ENCODE assay signal across 1 cellular context in the genomic region with DNA sequence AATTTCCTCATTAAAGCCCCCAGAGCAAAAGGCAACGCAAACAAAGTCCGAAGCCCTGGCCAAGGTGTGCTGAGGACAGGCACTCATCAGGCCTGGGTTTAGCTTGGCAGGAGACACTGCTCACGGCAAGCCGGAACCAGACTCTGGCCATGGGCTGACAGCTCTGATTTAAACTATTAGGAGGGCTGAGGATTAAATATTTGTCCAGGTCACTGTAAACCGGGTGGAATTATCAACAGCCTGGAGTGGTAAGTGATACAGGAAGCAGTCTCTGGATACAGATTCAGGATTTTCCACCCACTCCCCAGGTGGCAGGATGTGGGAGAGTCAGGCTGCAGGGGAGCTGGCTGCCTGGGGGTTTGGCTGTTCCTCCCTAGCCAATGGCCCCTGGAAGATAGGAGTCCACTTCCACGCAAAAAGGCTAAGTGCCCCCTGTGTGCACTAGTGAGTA.
TF ChIP-seq lines count a peak whose summit lies in the region.

No MANE protein-coding gene starts in this region.

TF ChIP-seq in GM23338, 12 proteins besides CTCF, POLR2A, EP300 and RAD21 (continued from another document):
- TF ChIP-seq, protein P1, sequence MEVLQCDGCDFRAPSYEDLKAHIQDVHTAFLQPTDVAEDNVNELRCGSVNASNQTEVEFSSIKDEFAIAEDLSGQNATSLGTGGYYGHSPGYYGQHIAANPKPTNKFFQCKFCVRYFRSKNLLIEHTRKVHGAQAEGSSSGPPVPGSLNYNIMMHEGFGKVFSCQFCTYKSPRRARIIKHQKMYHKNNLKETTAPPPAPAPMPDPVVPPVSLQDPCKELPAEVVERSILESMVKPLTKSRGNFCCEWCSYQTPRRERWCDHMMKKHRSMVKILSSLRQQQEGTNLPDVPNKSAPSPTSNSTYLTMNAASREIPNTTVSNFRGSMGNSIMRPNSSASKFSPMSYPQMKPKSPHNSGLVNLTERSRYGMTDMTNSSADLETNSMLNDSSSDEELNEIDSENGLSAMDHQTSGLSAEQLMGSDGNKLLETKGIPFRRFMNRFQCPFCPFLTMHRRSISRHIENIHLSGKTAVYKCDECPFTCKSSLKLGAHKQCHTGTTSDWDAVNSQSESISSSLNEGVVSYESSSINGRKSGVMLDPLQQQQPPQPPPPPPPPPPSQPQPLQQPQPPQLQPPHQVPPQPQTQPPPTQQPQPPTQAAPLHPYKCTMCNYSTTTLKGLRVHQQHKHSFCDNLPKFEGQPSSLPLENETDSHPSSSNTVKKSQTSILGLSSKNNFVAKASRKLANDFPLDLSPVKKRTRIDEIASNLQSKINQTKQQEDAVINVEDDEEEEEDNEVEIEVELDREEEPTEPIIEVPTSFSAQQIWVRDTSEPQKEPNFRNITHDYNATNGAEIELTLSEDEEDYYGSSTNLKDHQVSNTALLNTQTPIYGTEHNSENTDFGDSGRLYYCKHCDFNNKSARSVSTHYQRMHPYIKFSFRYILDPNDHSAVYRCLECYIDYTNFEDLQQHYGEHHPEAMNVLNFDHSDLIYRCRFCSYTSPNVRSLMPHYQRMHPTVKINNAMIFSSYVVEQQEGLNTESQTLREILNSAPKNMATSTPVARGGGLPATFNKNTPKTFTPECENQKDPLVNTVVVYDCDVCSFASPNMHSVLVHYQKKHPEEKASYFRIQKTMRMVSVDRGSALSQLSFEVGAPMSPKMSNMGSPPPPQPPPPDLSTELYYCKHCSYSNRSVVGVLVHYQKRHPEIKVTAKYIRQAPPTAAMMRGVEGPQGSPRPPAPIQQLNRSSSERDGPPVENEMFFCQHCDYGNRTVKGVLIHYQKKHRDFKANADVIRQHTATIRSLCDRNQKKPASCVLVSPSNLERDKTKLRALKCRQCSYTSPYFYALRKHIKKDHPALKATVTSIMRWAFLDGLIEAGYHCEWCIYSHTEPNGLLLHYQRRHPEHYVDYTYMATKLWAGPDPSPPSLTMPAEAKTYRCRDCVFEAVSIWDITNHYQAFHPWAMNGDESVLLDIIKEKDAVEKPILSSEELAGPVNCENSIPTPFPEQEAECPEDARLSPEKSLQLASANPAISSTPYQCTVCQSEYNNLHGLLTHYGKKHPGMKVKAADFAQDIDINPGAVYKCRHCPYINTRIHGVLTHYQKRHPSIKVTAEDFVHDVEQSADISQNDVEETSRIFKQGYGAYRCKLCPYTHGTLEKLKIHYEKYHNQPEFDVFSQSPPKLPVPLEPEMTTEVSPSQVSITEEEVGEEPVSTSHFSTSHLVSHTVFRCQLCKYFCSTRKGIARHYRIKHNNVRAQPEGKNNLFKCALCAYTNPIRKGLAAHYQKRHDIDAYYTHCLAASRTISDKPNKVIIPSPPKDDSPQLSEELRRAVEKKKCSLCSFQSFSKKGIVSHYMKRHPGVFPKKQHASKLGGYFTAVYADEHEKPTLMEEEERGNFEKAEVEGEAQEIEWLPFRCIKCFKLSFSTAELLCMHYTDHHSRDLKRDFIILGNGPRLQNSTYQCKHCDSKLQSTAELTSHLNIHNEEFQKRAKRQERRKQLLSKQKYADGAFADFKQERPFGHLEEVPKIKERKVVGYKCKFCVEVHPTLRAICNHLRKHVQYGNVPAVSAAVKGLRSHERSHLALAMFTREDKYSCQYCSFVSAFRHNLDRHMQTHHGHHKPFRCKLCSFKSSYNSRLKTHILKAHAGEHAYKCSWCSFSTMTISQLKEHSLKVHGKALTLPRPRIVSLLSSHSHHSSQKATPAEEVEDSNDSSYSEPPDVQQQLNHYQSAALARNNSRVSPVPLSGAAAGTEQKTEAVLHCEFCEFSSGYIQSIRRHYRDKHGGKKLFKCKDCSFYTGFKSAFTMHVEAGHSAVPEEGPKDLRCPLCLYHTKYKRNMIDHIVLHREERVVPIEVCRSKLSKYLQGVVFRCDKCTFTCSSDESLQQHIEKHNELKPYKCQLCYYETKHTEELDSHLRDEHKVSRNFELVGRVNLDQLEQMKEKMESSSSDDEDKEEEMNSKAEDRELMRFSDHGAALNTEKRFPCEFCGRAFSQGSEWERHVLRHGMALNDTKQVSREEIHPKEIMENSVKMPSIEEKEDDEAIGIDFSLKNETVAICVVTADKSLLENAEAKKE (CRISPR knock-in tag; IDR thresholded peaks at IDR 0.05), result no peak
- no peak for TF ChIP-seq CREB1 (CRISPR knock-in tag; IDR thresholded peaks at IDR 0.05; ENCODE audit: low read depth)
